Comparison of ENCODE assay signal across 8 cellular contexts in the genomic region with DNA sequence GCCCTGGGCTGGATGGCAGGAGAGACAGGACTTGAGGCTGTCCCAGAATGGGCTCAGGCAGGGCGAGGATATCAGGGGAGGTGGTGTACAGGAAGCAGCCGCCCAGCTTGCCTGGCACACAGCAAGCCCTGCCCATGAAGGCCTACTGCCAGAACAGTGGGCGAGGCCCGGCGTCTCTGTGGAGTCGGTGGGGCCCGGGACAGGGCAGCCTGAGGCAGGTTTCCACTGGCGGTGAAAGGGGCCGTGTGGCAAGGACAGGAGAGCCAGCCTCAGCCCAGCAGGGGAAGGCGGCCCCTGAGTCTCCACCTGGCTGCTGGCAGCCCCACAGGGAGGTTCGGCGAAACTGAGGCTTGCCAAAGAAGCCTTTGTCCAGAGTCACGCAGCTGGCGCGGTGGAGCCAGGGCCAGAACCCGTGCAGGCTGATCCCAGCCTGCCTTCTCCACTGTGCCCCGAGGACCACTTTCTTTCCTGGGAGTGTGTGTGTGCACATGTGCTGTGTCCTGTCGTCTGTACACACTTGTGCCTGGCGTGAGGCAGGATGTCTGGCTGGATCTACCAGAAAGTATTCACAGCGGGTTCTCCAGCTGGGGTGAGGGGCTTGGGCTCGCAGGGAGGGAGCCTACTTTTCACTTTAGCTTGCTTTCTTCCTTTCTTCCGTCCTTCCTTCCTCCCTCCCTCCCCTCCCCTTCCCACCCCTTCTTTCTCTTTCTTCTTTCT.
DNase-seq lines count a peak whose midpoint lies in the region; ATAC-seq and TF ChIP-seq lines count a peak whose summit lies in the region.

No MANE protein-coding gene starts in this region.

- H3K27ac ChIP-seq in iPS DF 6.9 (ENCODE audit: low read length) = no peak overlapping the region

- no peak for TF ChIP-seq CTCF in HFF-Myc (IDR thresholded peaks at IDR 0.05; ENCODE audit: low read depth, low read length, missing control alignments)
- TF ChIP-seq CTCF in astrocyte of the cerebellum (IDR thresholded peaks at IDR 0.05; ENCODE audit: low read depth, low read length, missing control alignments) = no peak

- no peaks in the 10 kb centered on the region for H3K27me3 Mint-ChIP-seq in T-helper 2 cell treated with Interferon-gamma antibody and Interleukin-4, amounts not matched to agents 5 μg/mL and 100 μg/mL, for 36 hours (ENCODE audit: low read depth)

- no CpG with 5 or more reads among the region's 22 CpGs for WGBS in iPS DF 6.9 (ENCODE audit: insufficient coverage, insufficient read length)

- peaks cover 19% of the 10 kb centered on the region for H3K4me1 Mint-ChIP-seq in T-helper 2 cell treated with Interferon-gamma antibody and Interleukin-4, amounts not matched to agents 5 μg/mL and 100 μg/mL, for 36 hours (ENCODE audit: low read depth)

- in situ Hi-C loops in astrocyte of the cerebellum (cut with HindIII; ENCODE audit: low sequenced_read_pairs) = no loop called here

- no peaks in the 10 kb centered on the region for H3K36me3 Mint-ChIP-seq in T-helper 2 cell treated with Interferon-gamma antibody and Interleukin-4, amounts not matched to agents 5 μg/mL and 100 μg/mL, for 36 hours (ENCODE audit: low read depth)

- H3K36me3 ChIP-seq in iPS DF 6.9 (ENCODE audit: control insufficient read depth, insufficient read depth, low read length) = no peaks in the 10 kb centered on the region

- DNase-seq in AG20443 (ENCODE audit: low spot score) (peak; percentile 75), HFF-Myc (ENCODE audit: extremely low read depth, low read depth) (no peak), astrocyte of the cerebellum (ENCODE audit: low read depth) (no peak), iPS DF 6.9 (ENCODE audit: low read depth, low spot score) (no peak), NCI-H748 treated with DMSO at 0.1 percent for 48 hours (lab: John Stamatoyannopoulos, UW) (no peak)
- peak; percentile 56 for DNase-seq in T-helper 2 cell treated with Interferon-gamma antibody and Interleukin-4, amounts not matched to agents 5 μg/mL and 100 μg/mL, for 36 hours (ENCODE audit: low spot score)
- DNase-seq in stimulated activated CD4-positive, alpha-beta T cell treated with anti-CD3 and anti-CD28 coated beads, Interleukin-12 subunit alpha, Interleukin-12 subunit beta, amount 100 ng/mL, for 24 hours (ENCODE audit: low read depth in 2 of 2) = peak; percentile 29 to 52

- peak overlapping the region; percentile 91 for H3K4me3 Mint-ChIP-seq in T-helper 2 cell treated with Interferon-gamma antibody and Interleukin-4, amounts not matched to agents 5 μg/mL and 100 μg/mL, for 36 hours

- H3K4me3 ChIP-seq in HFF-Myc (replicated peaks; ENCODE audit: low read depth, low read length) (peak overlapping the region; percentile 90), astrocyte of the cerebellum (ENCODE audit: low read depth, low read length) (peak overlapping the region; percentile 67), iPS DF 6.9 (ENCODE audit: low read length) (peak overlapping the region; percentile 48; the same call in 1 of the 2 replicates)

- no peak for ATAC-seq in GM21717 (IDR thresholded peaks at IDR 0.05; ENCODE audit: unreplicated experiment)

- no peaks in the 10 kb centered on the region; the same call in 1 of the 2 replicates for H3K27me3 ChIP-seq in iPS DF 6.9 (ENCODE audit: control insufficient read depth, insufficient read depth, low read length)

- no peaks in the 10 kb centered on the region for H3K9me3 Mint-ChIP-seq in T-helper 2 cell treated with Interferon-gamma antibody and Interleukin-4, amounts not matched to agents 5 μg/mL and 100 μg/mL, for 36 hours

- H3K27ac Mint-ChIP-seq in T-helper 2 cell treated with Interferon-gamma antibody and Interleukin-4, amounts not matched to agents 5 μg/mL and 100 μg/mL, for 36 hours = peak overlapping the region; percentile 92

- H3K4me1 ChIP-seq in iPS DF 6.9 (ENCODE audit: control insufficient read depth, insufficient read depth, low read length) = peaks cover 3% of the 10 kb centered on the region; the same call in 1 of the 2 replicates

- H3K9me3 ChIP-seq in iPS DF 6.9 (ENCODE audit: control insufficient read depth, insufficient read depth, low read length) = no peaks in the 10 kb centered on the region

Comparison
In these comparisons a context has a peak if more than half of its experiments do, and no peak if none do; other contexts are left out.
1. DNase-seq: peak in AG20443 (single experiment), T-helper 2 cell treated with Interferon-gamma antibody and Interleukin-4, amounts not matched to agents 5 μg/mL and 100 μg/mL, for 36 hours (single experiment) and stimulated activated CD4-positive, alpha-beta T cell treated with anti-CD3 and anti-CD28 coated beads, Interleukin-12 subunit alpha, Interleukin-12 subunit beta, amount 100 ng/mL, for 24 hours (2 of 2); none in HFF-Myc (single experiment), astrocyte of the cerebellum (single experiment), iPS DF 6.9 (single experiment) and NCI-H748 treated with DMSO at 0.1 percent for 48 hours (single experiment).
2. Peak in every context shown above with its lines, with median percentiles within 50 percentile points of each other: H3K4me3 ChIP-seq.